1 cellular context compared by ENCODE assay signal in the genomic region with DNA sequence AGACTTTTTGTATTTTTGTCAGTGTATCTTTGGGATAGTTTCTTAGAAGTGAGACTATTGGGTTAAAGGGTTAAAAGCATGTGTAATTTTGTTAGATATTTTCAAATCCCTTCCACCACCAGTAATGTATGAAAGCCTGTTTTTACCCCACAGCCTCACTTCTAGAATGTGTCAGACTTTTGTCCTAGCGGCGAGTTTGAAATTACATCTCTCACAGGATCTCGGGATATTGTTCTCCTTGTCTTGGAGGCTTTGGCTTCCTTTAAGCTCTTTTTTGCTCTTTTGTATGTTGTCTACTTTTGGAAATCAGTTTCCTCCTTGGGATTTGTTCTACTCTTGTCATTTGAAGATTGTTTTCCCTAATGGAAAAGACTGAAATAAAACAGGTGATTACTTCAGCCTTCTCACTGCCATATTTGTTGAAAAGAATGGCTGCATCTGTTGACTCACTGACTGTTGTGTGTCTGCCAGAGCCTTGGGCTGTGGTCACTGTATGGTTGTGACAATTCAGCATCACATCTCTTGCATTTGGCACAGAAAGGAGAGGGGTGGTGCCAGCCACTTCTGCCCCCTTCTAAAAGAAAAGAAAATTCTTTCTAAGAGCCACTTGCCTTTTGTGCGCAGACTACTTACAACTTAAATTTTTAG.
TF ChIP-seq lines count a peak whose summit lies in the region.

No MANE protein-coding gene starts in this region.

TF ChIP-seq in SK-N-SH, 30 proteins besides CTCF, POLR2A, EP300 and RAD21 (continued from another document):
- TF ChIP-seq POLR2AphosphoS5 (IDR thresholded peaks at IDR 0.05; ENCODE audit: low read depth, low read length) (no peak), SMC3 (IDR thresholded peaks at IDR 0.05; ENCODE audit: low read depth, low read length) (no peak), YY1 (IDR thresholded peaks at IDR 0.05; ENCODE audit: low read depth) (no peak), TEAD4 (IDR thresholded peaks at IDR 0.05; ENCODE audit: borderline replicate concordance, insufficient read depth) (no peak)
- TF ChIP-seq, protein P1, sequence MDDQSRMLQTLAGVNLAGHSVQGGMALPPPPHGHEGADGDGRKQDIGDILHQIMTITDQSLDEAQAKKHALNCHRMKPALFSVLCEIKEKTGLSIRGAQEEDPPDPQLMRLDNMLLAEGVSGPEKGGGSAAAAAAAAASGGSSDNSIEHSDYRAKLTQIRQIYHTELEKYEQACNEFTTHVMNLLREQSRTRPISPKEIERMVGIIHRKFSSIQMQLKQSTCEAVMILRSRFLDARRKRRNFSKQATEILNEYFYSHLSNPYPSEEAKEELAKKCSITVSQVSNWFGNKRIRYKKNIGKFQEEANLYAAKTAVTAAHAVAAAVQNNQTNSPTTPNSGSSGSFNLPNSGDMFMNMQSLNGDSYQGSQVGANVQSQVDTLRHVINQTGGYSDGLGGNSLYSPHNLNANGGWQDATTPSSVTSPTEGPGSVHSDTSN (IDR thresholded peaks at IDR 0.05), result no peak
- TF ChIP-seq, protein P2, sequence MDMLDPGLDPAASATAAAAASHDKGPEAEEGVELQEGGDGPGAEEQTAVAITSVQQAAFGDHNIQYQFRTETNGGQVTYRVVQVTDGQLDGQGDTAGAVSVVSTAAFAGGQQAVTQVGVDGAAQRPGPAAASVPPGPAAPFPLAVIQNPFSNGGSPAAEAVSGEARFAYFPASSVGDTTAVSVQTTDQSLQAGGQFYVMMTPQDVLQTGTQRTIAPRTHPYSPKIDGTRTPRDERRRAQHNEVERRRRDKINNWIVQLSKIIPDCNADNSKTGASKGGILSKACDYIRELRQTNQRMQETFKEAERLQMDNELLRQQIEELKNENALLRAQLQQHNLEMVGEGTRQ (IDR thresholded peaks at IDR 0.05; ENCODE audit: borderline replicate concordance, low read depth, low read length), result no peak
- TF ChIP-seq, protein P3, sequence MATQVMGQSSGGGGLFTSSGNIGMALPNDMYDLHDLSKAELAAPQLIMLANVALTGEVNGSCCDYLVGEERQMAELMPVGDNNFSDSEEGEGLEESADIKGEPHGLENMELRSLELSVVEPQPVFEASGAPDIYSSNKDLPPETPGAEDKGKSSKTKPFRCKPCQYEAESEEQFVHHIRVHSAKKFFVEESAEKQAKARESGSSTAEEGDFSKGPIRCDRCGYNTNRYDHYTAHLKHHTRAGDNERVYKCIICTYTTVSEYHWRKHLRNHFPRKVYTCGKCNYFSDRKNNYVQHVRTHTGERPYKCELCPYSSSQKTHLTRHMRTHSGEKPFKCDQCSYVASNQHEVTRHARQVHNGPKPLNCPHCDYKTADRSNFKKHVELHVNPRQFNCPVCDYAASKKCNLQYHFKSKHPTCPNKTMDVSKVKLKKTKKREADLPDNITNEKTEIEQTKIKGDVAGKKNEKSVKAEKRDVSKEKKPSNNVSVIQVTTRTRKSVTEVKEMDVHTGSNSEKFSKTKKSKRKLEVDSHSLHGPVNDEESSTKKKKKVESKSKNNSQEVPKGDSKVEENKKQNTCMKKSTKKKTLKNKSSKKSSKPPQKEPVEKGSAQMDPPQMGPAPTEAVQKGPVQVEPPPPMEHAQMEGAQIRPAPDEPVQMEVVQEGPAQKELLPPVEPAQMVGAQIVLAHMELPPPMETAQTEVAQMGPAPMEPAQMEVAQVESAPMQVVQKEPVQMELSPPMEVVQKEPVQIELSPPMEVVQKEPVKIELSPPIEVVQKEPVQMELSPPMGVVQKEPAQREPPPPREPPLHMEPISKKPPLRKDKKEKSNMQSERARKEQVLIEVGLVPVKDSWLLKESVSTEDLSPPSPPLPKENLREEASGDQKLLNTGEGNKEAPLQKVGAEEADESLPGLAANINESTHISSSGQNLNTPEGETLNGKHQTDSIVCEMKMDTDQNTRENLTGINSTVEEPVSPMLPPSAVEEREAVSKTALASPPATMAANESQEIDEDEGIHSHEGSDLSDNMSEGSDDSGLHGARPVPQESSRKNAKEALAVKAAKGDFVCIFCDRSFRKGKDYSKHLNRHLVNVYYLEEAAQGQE (IDR thresholded peaks at IDR 0.05; ENCODE audit: low read depth, low read length), result no peak
